ENCODE assay signal across 9 cellular contexts in the genomic region with DNA sequence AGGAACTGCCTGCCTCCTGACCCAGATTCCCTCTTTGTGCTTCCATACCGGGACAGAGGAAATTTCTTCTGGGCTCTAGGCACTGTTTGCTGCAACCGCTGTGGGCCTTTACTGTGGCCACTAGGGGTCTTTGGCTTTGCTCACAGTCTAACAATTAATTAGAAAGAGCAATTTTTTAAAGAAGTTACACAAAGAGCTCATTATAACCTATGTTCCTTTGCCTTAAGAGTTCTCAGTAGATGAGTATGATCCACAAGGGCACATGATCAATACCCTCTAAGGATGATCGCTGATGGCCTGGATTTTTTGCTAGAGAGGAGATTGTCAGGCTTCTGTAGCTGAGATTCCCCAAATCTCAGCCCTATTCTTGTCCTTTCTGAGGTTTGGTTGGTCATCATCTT.
DNase-seq lines count a peak whose midpoint lies in the region; ATAC-seq, FAIRE-seq and TF ChIP-seq lines count a peak whose summit lies in the region.
"Had no signal": no experiment of that assay in that cellular context is flagged by ENCODE, and none has a peak within 500 bp of the region (broad histone marks: within the 10 kb centered on the region; RNA-seq: fewer than 3 reads in every experiment).

No MANE protein-coding gene starts in this region.

- no peak for ATAC-seq in GM18498 (IDR thresholded peaks at IDR 0.05; ENCODE audit: unreplicated experiment)

- no peak overlapping the region for H2BK20ac ChIP-seq in H9 (ENCODE audit: low read depth, low read length, poor library complexity, severe bottlenecking)

- intact Hi-C loops in kidney (cut with DNase I): no loop called here
- intact Hi-C loops in posterior vena cava (cut with DNase I): no loop called here

- TF ChIP-seq CTCF in H9 (conservative IDR thresholded peaks at IDR 0.05) (peak; percentile 87), WERI-Rb-1 (IDR thresholded peaks at IDR 0.05; ENCODE audit: low read depth, low read length) (peak; percentile 71), kidney (IDR thresholded peaks at IDR 0.05; ENCODE audit: borderline replicate concordance, extremely low read depth, insufficient read depth) (peak; percentile 52)

- DNase-seq in AG08396 (ENCODE audit: low spot score) (peak; percentile 46), H9 (peak; percentile 43), WERI-Rb-1 (peak; percentile 32), kidney (no peak), inferior parietal cortex (ENCODE audit: extremely low spot score) (no peak), posterior vena cava (ENCODE audit: low spot score) (no peak)
- DNase-seq in activated naive CD4-positive, alpha-beta T cell treated with anti-CD3 and anti-CD28 coated beads, Interleukin-2, amount 50 U/mL, for 16 hours: no peak

- H3K36me3 ChIP-seq in WERI-Rb-1: no peaks in the 10 kb centered on the region
- H3K36me3 ChIP-seq in kidney (ENCODE audit: control insufficient read depth in 1 of 2, insufficient read depth in 2 of 2, low read length in 2 of 2): no peaks in the 10 kb centered on the region

- no peaks in the 10 kb centered on the region for H3K9me3 Mint-ChIP-seq in H9

- no peak overlapping the region for H3K23ac ChIP-seq in H9 (ENCODE audit: insufficient read length, low read depth, low read length)

- no peak overlapping the region for H4K5ac ChIP-seq in H9 (ENCODE audit: insufficient read length, low read depth, low read length)

- no peak overlapping the region for H3K14ac ChIP-seq in H9 (ENCODE audit: insufficient read depth, low read length)

- H3K23me2 ChIP-seq in H9 (ENCODE audit: insufficient read length, low read depth, low read length, poor library complexity, severe bottlenecking): no peaks in the 10 kb centered on the region

- no peak overlapping the region for H3K4ac ChIP-seq in H9 (ENCODE audit: low read depth, low read length)

- no peak overlapping the region for H3K4me3 Mint-ChIP-seq in H9

- H3K79me2 ChIP-seq in H9 (ENCODE audit: insufficient read depth, low read length): no peaks in the 10 kb centered on the region

- H3K9ac ChIP-seq in H9 (ENCODE audit: extremely low read depth, insufficient read length, low read length) (no peak overlapping the region), kidney (ENCODE audit: low read length in 2 of 2) (no peak overlapping the region)

- no peaks in the 10 kb centered on the region for H3K79me1 ChIP-seq in H9 (ENCODE audit: insufficient read depth, low read depth, low read length, poor library complexity, severe bottlenecking)

- H3K27me3 ChIP-seq in H9 (ENCODE audit: insufficient read depth, low read length): no peaks in the 10 kb centered on the region
- no peaks in the 10 kb centered on the region for H3K27me3 ChIP-seq in WERI-Rb-1 (ENCODE audit: insufficient read depth, low read depth, severe bottlenecking)

- no peak overlapping the region for H2BK5ac ChIP-seq in H9 (ENCODE audit: insufficient read length, low read length)

- no peak overlapping the region for H2BK12ac ChIP-seq in H9 (ENCODE audit: insufficient read length, low read depth, low read length)

- no peak overlapping the region for H4K91ac ChIP-seq in H9 (ENCODE audit: insufficient read length, low read depth, low read length)

- H3K4me1 ChIP-seq in H9 (ENCODE audit: insufficient read depth, low read length) (no peaks in the 10 kb centered on the region), kidney (ENCODE audit: control insufficient read depth in 1 of 2, insufficient read depth in 1 of 2, low read depth in 1 of 2, low read length in 2 of 2) (peaks cover 3 to 7% of the 10 kb centered on the region in 2 donors)

- no peak overlapping the region for H3K18ac ChIP-seq in H9 (ENCODE audit: insufficient read length, low read depth, low read length)

- H2AFZ ChIP-seq in H9 (ENCODE audit: low read length): no peak overlapping the region

- H3K36me3 Mint-ChIP-seq in H9 (ENCODE audit: insufficient read depth in 1 of 3, low read depth in 3 of 3): no peaks in the 10 kb centered on the region

- H2BK15ac ChIP-seq in H9 (ENCODE audit: low read depth, low read length): no peak overlapping the region

- H3T11ph ChIP-seq in H9 (ENCODE audit: low read length): no peak overlapping the region

- H4K20me1 ChIP-seq in H9 (ENCODE audit: control insufficient read depth, insufficient read depth, insufficient read length): no peaks in the 10 kb centered on the region

- H4K8ac ChIP-seq in H9 (replicated peaks; ENCODE audit: insufficient read length, low read depth, low read length): no peak overlapping the region

- no peak overlapping the region for H3K4me2 ChIP-seq in H9 (ENCODE audit: insufficient read depth, insufficient read length, low read length)

- H2AK5ac ChIP-seq in H9 (ENCODE audit: insufficient read length, low read length): no peak overlapping the region

- WGBS in H9 (ENCODE audit: extremely low coverage, insufficient read length, low lambda C conversion rate): no CpG with 5 or more reads among the region's 3 CpGs

- no peak overlapping the region for H3K4me3 ChIP-seq in WERI-Rb-1 (ENCODE audit: low read depth, low read length)
- no peak overlapping the region for H3K4me3 ChIP-seq in kidney (ENCODE audit: low read length in 2 of 2)
- H3K4me3 ChIP-seq: SK-N-MC had no signal

- H3K9me3 ChIP-seq in H9 (ENCODE audit: control insufficient read depth, low read depth, low read length) (no peaks in the 10 kb centered on the region), WERI-Rb-1 (ENCODE audit: severe bottlenecking) (no peaks in the 10 kb centered on the region), kidney (ENCODE audit: control insufficient read depth in 1 of 2, low read length in 2 of 2) (no peaks in the 10 kb centered on the region)

- H2BK120ac ChIP-seq in H9 (ENCODE audit: low read depth, low read length, poor library complexity, severe bottlenecking): no peak overlapping the region

- FAIRE-seq in kidney (lab: Jason Lieb, UNC): no peak

- peaks cover 3 to 12% of the 10 kb centered on the region in 2 experiments; a peak in 3 of 4 replicates for H3K4me1 Mint-ChIP-seq in H9

- no peaks in the 10 kb centered on the region for H3K27me3 Mint-ChIP-seq in H9 (ENCODE audit: low read depth)

- no peak overlapping the region for H3K27ac Mint-ChIP-seq in H9

- no peak overlapping the region for H3K56ac ChIP-seq in H9 (ENCODE audit: insufficient read length, low read depth, low read length)

- no peak overlapping the region for H3K27ac ChIP-seq in H9 (ENCODE audit: insufficient read length, low read depth, low read length)
- no peak overlapping the region for H3K27ac ChIP-seq in WERI-Rb-1
- no peak overlapping the region for H3K27ac ChIP-seq in kidney (ENCODE audit: low read depth in 2 of 2, low read length in 2 of 2)
- H3K27ac ChIP-seq: SK-N-MC had no signal

Comparison
In these comparisons a context has a peak if more than half of its experiments do, and no peak if none do; other contexts are left out.
1. DNase-seq: peak in AG08396 (single experiment), H9 (single experiment) and WERI-Rb-1 (single experiment); none in kidney (single experiment), activated naive CD4-positive, alpha-beta T cell treated with anti-CD3 and anti-CD28 coated beads, Interleukin-2, amount 50 U/mL, for 16 hours (single experiment), inferior parietal cortex (single experiment) and posterior vena cava (single experiment).
2. Peak in every context shown above with its lines, with median percentiles within 50 percentile points of each other: CTCF ChIP-seq.